Comparison of ENCODE assay signal across 16 cellular contexts in genomic region chr20:2331901-2332565, GRCh38. TPM values are rescaled to one million over a fixed set of nuclear protein-coding genes. Genes with fewer than 3 reads are reported as not detected.
DNase-seq lines count a peak whose midpoint lies in the region; ATAC-seq and TF ChIP-seq lines count a peak whose summit lies in the region.
"Had no signal": no experiment of that assay in that cellular context is flagged by ENCODE, and none has a peak within 500 bp of the region (broad histone marks: within the 10 kb centered on the region; RNA-seq: fewer than 3 reads in every experiment).

No MANE protein-coding gene starts in this region.

- TF ChIP-seq CTCF in osteocyte (IDR thresholded peaks at IDR 0.05) = no peak

- ATAC-seq in T-cell (replicated peaks in 1 of 4) (no peak), GM21423 (IDR thresholded peaks at IDR 0.05; ENCODE audit: unreplicated experiment) (no peak)

- H3K27ac Mint-ChIP-seq in osteocyte (ENCODE audit: unreplicated experiment) (no peak overlapping the region), T-cell (no peak overlapping the region)
- H3K27ac Mint-ChIP-seq: CD4-positive, CD25-positive, alpha-beta regulatory T cell had no signal

- H3K27me3 Mint-ChIP-seq in osteocyte (ENCODE audit: unreplicated experiment) = no peaks in the 10 kb centered on the region
- H3K27me3 Mint-ChIP-seq in T-cell = peaks cover 6 to 14% of the 10 kb centered on the region in 2 donors
- H3K27me3 Mint-ChIP-seq: CD4-positive, CD25-positive, alpha-beta regulatory T cell had no signal

- no peaks in the 10 kb centered on the region for H3K4me1 Mint-ChIP-seq in osteocyte (ENCODE audit: unreplicated experiment)
- no peaks in the 10 kb centered on the region for H3K4me1 Mint-ChIP-seq in T-cell
- H3K4me1 Mint-ChIP-seq: CD4-positive, CD25-positive, alpha-beta regulatory T cell had no signal

- DNase-seq in activated effector memory CD4-positive, alpha-beta T cell treated with anti-CD3 and anti-CD28 coated beads, Interleukin-2, amount 50 U/mL, for 16 hours = peak; percentile 45
- DNase-seq in activated effector memory CD4-positive, alpha-beta T cell treated with Interleukin-2 at 50 U/mL for 16 hours = no peak
- DNase-seq in islet precursor cell = peak; percentile 43
- DNase-seq in osteocyte (ENCODE audit: extremely low spot score, unreplicated experiment) = peak; percentile 80
- no peak for DNase-seq in T-cell
- no peak for DNase-seq in COR-L47 (lab: John Stamatoyannopoulos, UW)
- DNase-seq: ACHN; Calu3; CD4-positive, CD25-positive, alpha-beta regulatory T cell; DMS 273 treated with DMSO at 0.1 percent for 48 hours; GOT3 had no signal

- H3K9me3 Mint-ChIP-seq in osteocyte (ENCODE audit: unreplicated experiment) (no peaks in the 10 kb centered on the region), T-cell (no peaks in the 10 kb centered on the region)
- H3K9me3 Mint-ChIP-seq: CD4-positive, CD25-positive, alpha-beta regulatory T cell; H9 had no signal

- POLR2A ChIA-PET in T-cell (lab: Charles Lee) = no interaction called here

- H3K36me3 Mint-ChIP-seq in osteocyte (ENCODE audit: unreplicated experiment) (no peaks in the 10 kb centered on the region), T-cell (no peaks in the 10 kb centered on the region)
- H3K36me3 Mint-ChIP-seq: CD4-positive, CD25-positive, alpha-beta regulatory T cell had no signal

- H3K4me3 Mint-ChIP-seq in osteocyte (ENCODE audit: unreplicated experiment) (no peak overlapping the region), T-cell (no peak overlapping the region)
- H3K4me3 Mint-ChIP-seq: CD4-positive, CD25-positive, alpha-beta regulatory T cell; H9 had no signal

- CTCF ChIA-PET in T-cell (lab: Charles Lee) = interaction anchor here in 1 of 2 donors (0.9 kb wide), 1 partner anchor 186 kb away, joined by 3 read pairs; no protein-coding TSS in a partner anchor

RNA-seq across cellular contexts. Expression of gene TGM3, which starts 36.2 kb away (rescaled TPM):
- total RNA-seq in osteocyte (not detected in 2 replicates), T-cell (not detected)
- total RNA-seq: Calu3; CD4-positive, CD25-positive, alpha-beta regulatory T cell; Daoy; H9; HT1080 had no signal

RNA-seq across cellular contexts. Expression of gene TGM6, which starts 48.7 kb away (rescaled TPM):
- total RNA-seq in osteocyte = not detected in 2 replicates
- not detected for total RNA-seq in T-cell
- total RNA-seq: A172; Calu3; CD4-positive, CD25-positive, alpha-beta regulatory T cell; Daoy; H9; HT1080 had no signal

Comparison
In these comparisons a context has a peak if more than half of its experiments do, and no peak if none do; other contexts are left out.
1. DNase-seq: peak in activated effector memory CD4-positive, alpha-beta T cell treated with anti-CD3 and anti-CD28 coated beads, Interleukin-2, amount 50 U/mL, for 16 hours (single experiment), islet precursor cell (single experiment) and osteocyte (single experiment); none in activated effector memory CD4-positive, alpha-beta T cell treated with Interleukin-2 at 50 U/mL for 16 hours (single experiment), T-cell (0 of 34) and COR-L47 (single experiment).